ENCODE assay signal across 13 cellular contexts in genomic region chr19:10352764-10353671, GRCh38. TPM values are rescaled to one million over a fixed set of nuclear protein-coding genes. Genes with fewer than 3 reads are reported as not detected.
DNase-seq lines count a peak whose midpoint lies in the region; ATAC-seq and TF ChIP-seq lines count a peak whose summit lies in the region.
"Had no signal": no experiment of that assay in that cellular context is flagged by ENCODE, and none has a peak within 500 bp of the region (broad histone marks: within the 10 kb centered on the region; RNA-seq: fewer than 3 reads in every experiment).

No MANE protein-coding gene starts in this region.

- H3F3A ChIP-seq in PC-3 (ENCODE audit: low read length, unreplicated experiment) = no peaks in the 10 kb centered on the region

- CTCF ChIA-PET in WTC11 (lab: Charles Lee) (interaction anchor here (0.5 to 3.5 kb wide), 17 partner anchors 18 to 365 kb away, joined by 3 to 24 read pairs (median 4); partner anchors contain the start of genes CDC37, DNM2, ICAM1 and ICAM5), PC-3 (lab: Charles Lee) (no interaction called here)

- H3K79me2 ChIP-seq in PC-3 (ENCODE audit: low read length) = no peaks in the 10 kb centered on the region

- H3K4me2 ChIP-seq in PC-3 (ENCODE audit: low read length) = no peak overlapping the region

- no peak for TF ChIP-seq CTCF in 22Rv1 (IDR thresholded peaks at IDR 0.05)
- TF ChIP-seq CTCF in WTC11 (IDR thresholded peaks at IDR 0.05) = no peak
- TF ChIP-seq CTCF in neural crest cell (conservative IDR thresholded peaks at IDR 0.05) = no peak
- TF ChIP-seq CTCF in PC-3 (conservative IDR thresholded peaks at IDR 0.05; ENCODE audit: low read depth, low read length) = no peak

- H3K4me3 ChIP-seq in PC-3 (ENCODE audit: low read length) = no peak overlapping the region

- intact Hi-C loops in left cardiac atrium (cut with DNase I) (no loop called here), PC-3 (cut with micrococcal nuclease) (no loop called here)

- peak; percentile 65 for ATAC-seq in WTC11
- peak; percentile 84 to 89 for ATAC-seq in left cardiac atrium
- ATAC-seq in PC-3 = no peak

- H3K4me1 ChIP-seq in PC-3 (ENCODE audit: insufficient read depth, low read length) = no peaks in the 10 kb centered on the region

- H3K36me3 ChIP-seq in PC-3 (ENCODE audit: low read depth, low read length) = peaks cover 40% of the 10 kb centered on the region

- H3K4me1 Mint-ChIP-seq in WTC11 (peaks cover 14% of the 10 kb centered on the region), neural crest cell (peaks cover 16% of the 10 kb centered on the region)

- no peaks in the 10 kb centered on the region for H3K9me2 ChIP-seq in PC-3 (replicated peaks; ENCODE audit: low read length)

- POLR2A ChIA-PET in WTC11 (lab: Charles Lee) (interaction anchor here (0.8 to 2.2 kb wide), 6 partner anchors 19 to 63 kb away, joined by 3 to 18 read pairs (median 6); partner anchors contain the start of genes ICAM5, RAVER1 and TYK2), PC-3 (lab: Charles Lee; ENCODE audit: unreplicated experiment) (no interaction called here)

- no peaks in the 10 kb centered on the region for H3K27me3 Mint-ChIP-seq in WTC11 (ENCODE audit: low read depth)
- H3K27me3 Mint-ChIP-seq in neural crest cell (ENCODE audit: low read depth) = no peaks in the 10 kb centered on the region

- H3K27ac Mint-ChIP-seq in WTC11 = peak overlapping the region; percentile 98
- H3K27ac Mint-ChIP-seq in neural crest cell (ENCODE audit: unreplicated experiment) = peak overlapping the region; percentile 19

- no peak overlapping the region for H2AFZ ChIP-seq in PC-3 (ENCODE audit: low read length)

- H3K27ac ChIP-seq in 22Rv1 = peak overlapping the region; percentile 97
- H3K27ac ChIP-seq in PC-3 (ENCODE audit: low read length) = no peak overlapping the region

- H3K4me3 Mint-ChIP-seq in WTC11 = peak overlapping the region; percentile 84
- H3K4me3 Mint-ChIP-seq in neural crest cell = peak overlapping the region; percentile 49

- H3K27me3 ChIP-seq in PC-3 (ENCODE audit: low read length) = no peaks in the 10 kb centered on the region

- H3K9ac ChIP-seq in PC-3 (ENCODE audit: low read length) = no peak overlapping the region

- BruUV-seq in PC-3 (replicated peaks; lab: Mats Ljungman, UMichigan) = no TSS peak

- no peaks in the 10 kb centered on the region for H3K9me3 ChIP-seq in PC-3 (ENCODE audit: low read length)

- H3K9me3 Mint-ChIP-seq in WTC11 (no peaks in the 10 kb centered on the region), neural crest cell (no peaks in the 10 kb centered on the region)

- no peaks in the 10 kb centered on the region; the same call in 1 of the 2 replicates for H3K36me3 Mint-ChIP-seq in WTC11
- peaks cover 13% of the 10 kb centered on the region for H3K36me3 Mint-ChIP-seq in neural crest cell (ENCODE audit: low read depth)

- H4K20me1 ChIP-seq in PC-3 (ENCODE audit: low read length) = no peaks in the 10 kb centered on the region

- DNase-seq in WTC11 (ENCODE audit: low spot score) (peak; percentile 95), left cardiac atrium (peak; percentile 85), neural crest cell (ENCODE audit: low read depth, low spot score) (peak; percentile 59), OCI-M1 (lab: John Stamatoyannopoulos, UW) (no peak), PC-3 (no peak), NCI-H1048 (lab: John Stamatoyannopoulos, UW) (no peak)
- DNase-seq in stimulated activated CD4-positive, alpha-beta T cell treated with anti-CD3 and anti-CD28 coated beads, Interleukin-2, amount 100 ng/mL, for 24 hours = no peak
- DNase-seq: DMS79, hippocampal formation, NCI-H1092 treated with DMSO at 0.1 percent for 48 hours, occipital lobe, T-helper 9 cell had no signal

TF ChIP-seq in WTC11, 78 proteins besides CTCF, POLR2A, EP300 and RAD21 (continues in another document):
- TF ChIP-seq SMAD3 (CRISPR knock-in tag; IDR thresholded peaks at IDR 0.05; ENCODE audit: borderline replicate concordance) (0 out of 2 replicates have a peak, but pooled peaks have one; percentile 52), ZNF281 (CRISPR knock-in tag; IDR thresholded peaks at IDR 0.05) (peak; percentile 29; the same call in 1 of the 2 replicates), USF2 (CRISPR knock-in tag; IDR thresholded peaks at IDR 0.05) (peak; percentile 76), ZNF121 (CRISPR knock-in tag; IDR thresholded peaks at IDR 0.05) (peak; percentile 6; the same call in 1 of the 2 replicates), NFYB (CRISPR knock-in tag; conservative IDR thresholded peaks at IDR 0.05; ENCODE audit: low read depth) (no peak), ESRRA (CRISPR knock-in tag; IDR thresholded peaks at IDR 0.05; ENCODE audit: borderline replicate concordance) (peak; percentile 33; the same call in 1 of the 2 replicates), ARID4B (CRISPR knock-in tag; IDR thresholded peaks at IDR 0.05; ENCODE audit: borderline replicate concordance) (0 out of 2 replicates have a peak, but pooled peaks have one; percentile 76), GTF2I (CRISPR knock-in tag; conservative IDR thresholded peaks at IDR 0.05) (no peak)

RNA-seq across cellular contexts. Expression of gene ICAM3, which starts 13.6 kb away (rescaled TPM):
- total RNA-seq in WTC11 (2021) (18.7 to 21.3 TPM (median 21.3 TPM) in 3 replicates), left cardiac atrium (10 to 100 TPM; 23.4 to 25.3 TPM), neural crest cell (9.7 and 10.0 TPM in 2 replicates), PC-3 (2014; rRNA removed) (37.7 and 46.9 TPM in 2 replicates)

RNA-seq across cellular contexts. Expression of gene RAVER1, which starts 19.7 kb away (rescaled TPM):
- 85.8 to 87.4 TPM (median 86.9 TPM) in 3 replicates for total RNA-seq in WTC11 (2021)
- total RNA-seq in left cardiac atrium = 10 to 100 TPM; 14.0 to 19.3 TPM
- 75.9 and 78.2 TPM in 2 replicates for total RNA-seq in neural crest cell
- 62.4 and 81.8 TPM in 2 replicates for total RNA-seq in PC-3 (2014; rRNA removed)

RNA-seq across cellular contexts. Expression of gene TYK2, which starts 27.4 kb away (rescaled TPM):
- 63.8 to 66.4 TPM (median 65.1 TPM) in 3 replicates for total RNA-seq in WTC11 (2021)
- 10 to 100 TPM; 57.3 to 59.3 TPM for total RNA-seq in left cardiac atrium
- total RNA-seq in neural crest cell = 100 and 103 TPM in 2 replicates
- total RNA-seq in PC-3 (2014; rRNA removed) = 177 and 201 TPM in 2 replicates

RNA-seq across cellular contexts. Expression of gene FDX2, which starts 37.2 kb away (rescaled TPM):
- total RNA-seq in WTC11 (2021) (26.2 to 27.0 TPM (median 26.6 TPM) in 3 replicates), left cardiac atrium (10 to 100 TPM; 14.1 to 18.2 TPM), neural crest cell (20.0 and 22.5 TPM in 2 replicates), PC-3 (2014; rRNA removed) (79.5 and 98.4 TPM in 2 replicates)

RNA-seq across cellular contexts. Expression of gene ZGLP1, which starts 43.4 kb away (rescaled TPM):
- total RNA-seq in WTC11 (2021) (5.9 to 8.9 TPM (median 7.7 TPM) in 3 replicates), left cardiac atrium (1 to 10 TPM; 1.5 to 1.8 TPM), neural crest cell (10.4 and 11.3 TPM in 2 replicates), PC-3 (2014; rRNA removed) (1.4 and 1.8 TPM in 2 replicates)

Comparison
In these comparisons a context has a peak if more than half of its experiments do, and no peak if none do; other contexts are left out.
1. DNase-seq: peak in WTC11 (single experiment), left cardiac atrium (single experiment) and neural crest cell (single experiment); none in OCI-M1 (single experiment), stimulated activated CD4-positive, alpha-beta T cell treated with anti-CD3 and anti-CD28 coated beads, Interleukin-2, amount 100 ng/mL, for 24 hours (0 of 2), PC-3 (single experiment) and NCI-H1048 (single experiment).